Comparison of ENCODE assay signal across 1 cellular context in genomic region chr19:48645652-48646191, GRCh38.
TF ChIP-seq lines count a peak whose summit lies in the region.

CA11 (minus strand) TSS chr19:48646187; CDS start chr19:48645632, 555 bp downstream.

TF ChIP-seq in K562, 482 proteins besides CTCF, POLR2A, EP300 and RAD21 (continued from another document):
- TF ChIP-seq ZBTB5 (IDR thresholded peaks at IDR 0.05) (0 out of 2 replicates have a peak, but pooled peaks have one; percentile 72), HDAC2 (IDR thresholded peaks at IDR 0.05) (peak; percentile 70), TEAD4 (IDR thresholded peaks at IDR 0.05; ENCODE audit: low read length) (no peak), TEAD4 (CRISPR knock-in tag; IDR thresholded peaks at IDR 0.05; ENCODE audit: borderline replicate concordance) (no peak), HLTF (IDR thresholded peaks at IDR 0.05) (peak; percentile 97), MTA2 (IDR thresholded peaks at IDR 0.05; ENCODE audit: low read depth) (peak; percentile 31; the same call in 1 of the 2 replicates), KLF10 (CRISPR knock-in tag; IDR thresholded peaks at IDR 0.05) (no peak), ZC3H8 (IDR thresholded peaks at IDR 0.05) (0 out of 2 replicates have a peak, but pooled peaks have one; percentile 71), ZC3H4 (CRISPR knock-in tag; IDR thresholded peaks at IDR 0.05; ENCODE audit: borderline replicate concordance) (no peak), HDGF (IDR thresholded peaks at IDR 0.05) (peak; percentile 94), FOXK2 (conservative IDR thresholded peaks at IDR 0.05 in 1 of 2, IDR thresholded peaks at IDR 0.05 in 1 of 2; ENCODE audit: low read depth in 2 of 2) (peak; percentile 45 to 59; a peak in 2 of 4 replicates), DNMT1 (IDR thresholded peaks at IDR 0.05) (0 out of 2 replicates have a peak, but pooled peaks have one; percentile 81), TRIM24 (IDR thresholded peaks at IDR 0.05) (peak in 1 of 2 experiments; percentile 18; a peak in 2 of 4 replicates), SUPT5H (IDR thresholded peaks at IDR 0.05) (peak; percentile 64; the same call in 1 of the 2 replicates), NCOA4 (IDR thresholded peaks at IDR 0.05; ENCODE audit: partially characterized antibody) (peak; percentile 89)
